Comparison of ENCODE assay signal across 8 cellular contexts in the genomic region with DNA sequence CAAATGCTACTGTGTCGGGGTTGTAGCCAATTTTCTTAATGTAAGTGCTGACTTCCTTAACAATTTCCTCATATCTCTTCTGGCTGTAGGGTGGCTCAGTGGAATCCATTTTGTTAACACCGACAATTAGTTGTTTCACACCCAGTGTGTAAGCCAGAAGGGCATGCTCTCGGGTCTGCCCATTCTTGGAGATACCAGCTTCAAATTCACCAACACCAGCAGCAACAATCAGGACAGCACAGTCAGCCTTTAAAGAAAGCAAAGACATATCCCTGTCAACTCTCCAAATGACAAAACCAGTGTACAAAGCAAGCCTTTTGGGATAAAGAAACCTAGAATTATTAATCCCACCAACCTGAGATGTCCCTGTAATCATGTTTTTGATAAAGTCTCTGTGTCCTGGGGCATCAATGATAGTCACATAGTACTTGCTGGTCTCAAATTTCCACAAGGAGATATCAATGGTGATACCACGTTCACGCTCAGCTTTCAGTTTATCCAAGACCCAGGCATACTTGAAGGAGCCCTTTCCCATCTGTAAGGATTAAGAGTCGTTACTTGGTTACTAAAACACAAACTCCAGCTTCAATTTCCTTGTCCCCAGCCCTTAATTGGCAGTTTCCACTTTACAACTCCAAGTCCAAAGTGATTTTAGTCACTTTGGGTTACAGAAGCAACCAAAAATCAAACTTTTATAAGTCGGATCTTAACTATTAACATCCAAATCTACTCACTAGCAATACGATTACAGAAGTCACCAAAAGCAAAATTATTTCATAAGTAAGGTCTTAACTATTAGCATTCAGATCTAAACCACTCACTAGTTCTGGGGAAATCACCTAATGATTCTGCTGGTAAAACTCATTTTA. TPM values are rescaled to one million over a fixed set of nuclear protein-coding genes. Genes with fewer than 3 reads are reported as not detected.
DNase-seq lines count a peak whose midpoint lies in the region; ATAC-seq and TF ChIP-seq lines count a peak whose summit lies in the region.
"Not testable (repeated sequence)": the region's sequence is repeated elsewhere in the genome, so short reads cannot be mapped to it uniquely, and the experiment has no call there.

No MANE protein-coding gene starts in this region.

- H3K9me3 Mint-ChIP-seq in activated B cell treated with CpG ODN at 0.5 μM for 24 hours, brain: not testable (repeated sequence)

- not testable (repeated sequence) for TF ChIP-seq POLR2A in right lobe of liver (IDR thresholded peaks at IDR 0.05)
- TF ChIP-seq POLR2A in upper lobe of left lung (IDR thresholded peaks at IDR 0.05) = peak in 1 of 4 donors; percentile 0

- not testable (repeated sequence) for H4K91ac ChIP-seq in trophoblast cell (ENCODE audit: low read depth, low read length)

- H3K9me2 ChIP-seq in Loucy (replicated peaks; ENCODE audit: low read depth, low read length) = not testable (repeated sequence)

- 5% methylated on average over 5 of the region's 8 CpGs for WGBS in right lobe of liver (ENCODE audit: insufficient coverage, low coverage, low lambda C conversion rate, missing lambda C conversion rate)
- WGBS in trophoblast cell (ENCODE audit: extremely low coverage, insufficient coverage, insufficient read length) = no CpG with 5 or more reads among the region's 8 CpGs
- 7 to 11% methylated on average over 8 of the region's 8 CpGs for WGBS in upper lobe of left lung, 2 donors

- H4K8ac ChIP-seq in trophoblast cell (ENCODE audit: low read depth, low read length) = not testable (repeated sequence)

- H3K4me1 ChIP-seq in Loucy (ENCODE audit: insufficient read depth, low read length, poor library complexity, severe bottlenecking) (peaks cover 31% of the 10 kb centered on the region), right lobe of liver (peaks cover 0 to 39% (median 6%) of the 10 kb centered on the region in 4 donors), upper lobe of left lung (peaks cover 42 to 61% (median 58%) of the 10 kb centered on the region in 4 donors)
- H3K4me1 ChIP-seq in fibroblast of lung (ENCODE audit: control insufficient read depth, extremely low read depth, insufficient read depth, low read length); trophoblast cell (ENCODE audit: control insufficient read depth in 1 of 2, insufficient read depth in 2 of 2, low read length in 2 of 2): not testable (repeated sequence)

- H3K4me3 Mint-ChIP-seq in activated B cell treated with CpG ODN at 0.5 μM for 24 hours (peak overlapping the region; percentile 96), brain (peak overlapping the region; percentile 92 to 99 (median 98))

- CTCF ChIA-PET in activated B cell treated with CpG ODN at 0.5 μM for 24 hours (lab: Charles Lee) = interaction anchor here (0.8 to 3.8 kb wide), 3 partner anchors 67 to 134 kb away, joined by 3 to 30 read pairs (median 4); no protein-coding TSS in a partner anchor

- peaks cover 62% of the 10 kb centered on the region for H4K20me1 ChIP-seq in Loucy (ENCODE audit: insufficient read depth, low read length, poor library complexity, severe bottlenecking)
- H4K20me1 ChIP-seq in fibroblast of lung (ENCODE audit: control insufficient read depth, extremely low read depth, insufficient read depth, low read length) = not testable (repeated sequence)

- H3K18ac ChIP-seq in trophoblast cell (ENCODE audit: low read length) = not testable (repeated sequence)

- POLR2A ChIA-PET in activated B cell treated with CpG ODN at 0.5 μM for 24 hours (lab: Charles Lee) = interaction anchor here (0.6 to 10.2 kb wide), 19 partner anchors 7 to 1724 kb away, joined by 3 to 301 read pairs (median 23); a partner anchor contains a TSS

- peak overlapping the region; percentile 100 for H3K9ac ChIP-seq in Loucy (ENCODE audit: low read depth, low read length, poor library complexity, severe bottlenecking)
- H3K9ac ChIP-seq in fibroblast of lung (ENCODE audit: insufficient read depth, low read length) = peak overlapping the region; percentile 98
- H3K9ac ChIP-seq in trophoblast cell (ENCODE audit: low read length) = peak overlapping the region; percentile 86

- H3K4ac ChIP-seq in trophoblast cell (ENCODE audit: low read depth, low read length) = peak overlapping the region; percentile 47

- not testable (repeated sequence) for H3K14ac ChIP-seq in trophoblast cell (ENCODE audit: low read length)

- not testable (repeated sequence) for H2AFZ ChIP-seq in Loucy (ENCODE audit: low read length); fibroblast of lung (ENCODE audit: low read length); trophoblast cell (ENCODE audit: insufficient read depth, low read length, poor library complexity)

- H3K27me3 Mint-ChIP-seq in activated B cell treated with CpG ODN at 0.5 μM for 24 hours = not testable (repeated sequence)
- H3K27me3 Mint-ChIP-seq in brain = peaks cover 12% of the 10 kb centered on the region

- H3K4me2 ChIP-seq in Loucy (ENCODE audit: low read depth, low read length, poor library complexity, severe bottlenecking) (peak overlapping the region; percentile 96), fibroblast of lung (ENCODE audit: extremely low read depth, insufficient read depth, low read length) (peak overlapping the region; percentile 96), trophoblast cell (ENCODE audit: low read length) (peak overlapping the region; percentile 60)

- not testable (repeated sequence) for TF ChIP-seq CTCF in Loucy (conservative IDR thresholded peaks at IDR 0.05; ENCODE audit: low read length); activated B cell treated with CpG ODN at 0.5 μM for 24 hours (IDR thresholded peaks at IDR 0.05); brain (conservative IDR thresholded peaks at IDR 0.05); fibroblast of lung (conservative IDR thresholded peaks at IDR 0.05 in 1 of 2, IDR thresholded peaks at IDR 0.05 in 1 of 2; ENCODE audit: low read depth in 1 of 2, low read length in 2 of 2); right lobe of liver (IDR thresholded peaks at IDR 0.05); upper lobe of left lung (IDR thresholded peaks at IDR 0.05)

- H2BK5ac ChIP-seq in trophoblast cell (ENCODE audit: low read depth, low read length, poor library complexity) = not testable (repeated sequence)

- peaks cover 66% of the 10 kb centered on the region for H3K36me3 Mint-ChIP-seq in activated B cell treated with CpG ODN at 0.5 μM for 24 hours (ENCODE audit: low read depth)
- H3K36me3 Mint-ChIP-seq in brain = peaks cover 64% of the 10 kb centered on the region

- H3K79me2 ChIP-seq in Loucy (ENCODE audit: insufficient read depth, low read length) (peaks cover 82% of the 10 kb centered on the region), fibroblast of lung (ENCODE audit: control insufficient read depth, insufficient read depth, low read length) (peaks cover 41% of the 10 kb centered on the region), trophoblast cell (ENCODE audit: control insufficient read depth, insufficient read depth, low read length, poor library complexity) (peaks cover 14% of the 10 kb centered on the region)

- peaks cover 14% of the 10 kb centered on the region for H3K79me1 ChIP-seq in trophoblast cell (ENCODE audit: low read length)

- H3K27ac Mint-ChIP-seq in activated B cell treated with CpG ODN at 0.5 μM for 24 hours = peak overlapping the region; percentile 98
- peak overlapping the region; percentile 98 to 100 (median 100) for H3K27ac Mint-ChIP-seq in brain

- H2AK5ac ChIP-seq in trophoblast cell (ENCODE audit: low read length) = not testable (repeated sequence)

- intact Hi-C loops in activated B cell treated with CpG ODN at 0.5 μM for 24 hours (cut with micrococcal nuclease) = not testable (repeated sequence)
- intact Hi-C loops in right lobe of liver (cut with DNase I) = loop anchor here in 1 of 2 donors (10.0 kb wide), 1 partner anchor 96 kb away; no protein-coding TSS in a partner anchor

- not testable (repeated sequence) for H2BK12ac ChIP-seq in trophoblast cell (ENCODE audit: low read length)

- H4K12ac ChIP-seq in trophoblast cell (ENCODE audit: low read depth, low read length) = not testable (repeated sequence)

- TF ChIP-seq EP300 in upper lobe of left lung (IDR thresholded peaks at IDR 0.05) = not testable (repeated sequence)

- H3K27me3 ChIP-seq in Loucy (ENCODE audit: insufficient read depth, low read length, poor library complexity, severe bottlenecking) = peaks cover 12% of the 10 kb centered on the region
- H3K27me3 ChIP-seq in fibroblast of lung (ENCODE audit: control insufficient read depth, insufficient read depth, low read length); right lobe of liver; trophoblast cell (ENCODE audit: insufficient read depth, low read length); upper lobe of left lung: not testable (repeated sequence)

- H3K36me3 ChIP-seq in Loucy (ENCODE audit: insufficient read depth, low read length) (peaks cover 57% of the 10 kb centered on the region), fibroblast of lung (ENCODE audit: control insufficient read depth, insufficient read depth, low read length) (peaks cover 20% of the 10 kb centered on the region), right lobe of liver (peaks cover 16 to 47% (median 31%) of the 10 kb centered on the region in 4 donors), trophoblast cell (ENCODE audit: control insufficient read depth in 1 of 2, insufficient read depth in 2 of 2, low read length in 2 of 2) (peaks cover 19 to 36% of the 10 kb centered on the region in 2 experiments), upper lobe of left lung (peaks cover 21 to 55% (median 34%) of the 10 kb centered on the region in 4 donors)

- H3F3A ChIP-seq in Loucy (ENCODE audit: low read depth) = peaks cover 18% of the 10 kb centered on the region

- not testable (repeated sequence) for H3K9me3 ChIP-seq in Loucy (ENCODE audit: insufficient read depth, low read depth, low read length); fibroblast of lung (ENCODE audit: control insufficient read depth, insufficient read depth, low read depth, low read length); right lobe of liver; trophoblast cell (ENCODE audit: insufficient read depth, low read depth, low read length); upper lobe of left lung

- not testable (repeated sequence) for H2BK120ac ChIP-seq in trophoblast cell (ENCODE audit: insufficient read depth, low read length, poor library complexity)

- ATAC-seq in activated B cell treated with CpG ODN at 0.5 μM for 24 hours (ENCODE audit: low read depth); right lobe of liver; upper lobe of left lung (ENCODE audit: low FRiP score in 2 of 2): not testable (repeated sequence)

- peaks cover 78% of the 10 kb centered on the region for H3K4me1 Mint-ChIP-seq in activated B cell treated with CpG ODN at 0.5 μM for 24 hours
- peaks cover 62% of the 10 kb centered on the region for H3K4me1 Mint-ChIP-seq in brain

- H3K27ac ChIP-seq in fibroblast of lung (ENCODE audit: insufficient read depth, low read length) (peak overlapping the region; percentile 97), right lobe of liver (peak overlapping the region; percentile 99), trophoblast cell (ENCODE audit: low read depth, low read length) (peak overlapping the region; percentile 31), upper lobe of left lung (peak overlapping the region; percentile 97 to 100 (median 98))

- not testable (repeated sequence) for H3K23ac ChIP-seq in trophoblast cell (ENCODE audit: low read length)

- H3K4me3 ChIP-seq in Loucy (ENCODE audit: low read length, poor library complexity, severe bottlenecking) = peak overlapping the region; percentile 100
- peak overlapping the region; percentile 78 to 100 (median 90) for H3K4me3 ChIP-seq in fibroblast of lung (replicated peaks in 1 of 4; ENCODE audit: control extremely low read depth in 1 of 4, insufficient read depth in 1 of 4, low read depth in 3 of 4, low read length in 4 of 4)
- H3K4me3 ChIP-seq in right lobe of liver = peak overlapping the region; percentile 92 to 95 (median 93)
- peak overlapping the region; percentile 52 for H3K4me3 ChIP-seq in trophoblast cell (ENCODE audit: low read depth, low read length)
- peak overlapping the region; percentile 74 to 94 (median 83) for H3K4me3 ChIP-seq in upper lobe of left lung

- DNase-seq in EH (ENCODE audit: low read depth) = peak; percentile 9
- DNase-seq in activated B cell treated with CpG ODN at 0.5 μM for 24 hours, right lobe of liver, upper lobe of left lung: not testable (repeated sequence)
- peak in 1 of 2 donors; percentile 36 for DNase-seq in fibroblast of lung (ENCODE audit: low read depth in 2 of 2)
- DNase-seq in trophoblast cell = peak in 1 of 2 donors; percentile 35

RNA-seq across cellular contexts. Expression of a gene that starts 1.6 kb away (rescaled TPM):
- total RNA-seq in activated B cell treated with CpG ODN at 0.5 μM for 24 hours (19,962 and 22,096 TPM in 2 replicates), fibroblast of lung (21,405 and 36,498 TPM in 2 replicates), right lobe of liver (1,000 to 10,000 TPM; 2,452 to 4,356 (median 3,217) TPM), upper lobe of left lung (over 10,000 TPM in 1 of 6 donors, 1,000 to 10,000 TPM in 5; 3,617 to 10,582 (median 7,272) TPM)
- polyA plus RNA-seq in brain (ENCODE audit: insufficient read depth, low read depth, low replicate concordance) (8,632 TPM), fibroblast of lung (13,707 and 15,755 TPM in 2 replicates)
- 10,377 and 11,755 TPM in 2 replicates for polyA plus RNA-seq in fibroblast of lung (2012)
- polyA minus RNA-seq in fibroblast of lung (ENCODE audit: low replicate concordance) = 8,762 and 9,002 TPM in 2 replicates
- 10,280 and 10,757 TPM in 2 replicates for polyA plus RNA-seq in trophoblast cell (2013)

RNA-seq across cellular contexts. Expression of a gene that starts 57.7 kb away (rescaled TPM):
- 58.5 and 59.3 TPM in 2 replicates for total RNA-seq in activated B cell treated with CpG ODN at 0.5 μM for 24 hours
- polyA plus RNA-seq in brain (ENCODE audit: insufficient read depth, low read depth, low replicate concordance) = 14.1 TPM
- 47.3 and 52.4 TPM in 2 replicates for total RNA-seq in fibroblast of lung
- 21.5 and 24.2 TPM in 2 replicates for polyA plus RNA-seq in fibroblast of lung
- 13.8 and 15.5 TPM in 2 replicates for polyA plus RNA-seq in fibroblast of lung (2012)
- 24.5 and 25.1 TPM in 2 replicates for polyA minus RNA-seq in fibroblast of lung (ENCODE audit: low replicate concordance)
- total RNA-seq in right lobe of liver = 10 to 100 TPM; 24.6 to 33.7 (median 29.0) TPM
- 11.3 and 11.5 TPM in 2 replicates for polyA plus RNA-seq in trophoblast cell (2013)
- total RNA-seq in upper lobe of left lung = 10 to 100 TPM in 5 of 6 donors, 1 to 10 TPM in 1; 8.9 to 56.6 (median 25.9) TPM

Comparison
In these comparisons a context has a peak if more than half of its experiments do, and no peak if none do; other contexts are left out.
1. H3K27ac ChIP-seq: peak in every context shown above with its lines; median percentile 99 in right lobe of liver; 98 in upper lobe of left lung; 97 in fibroblast of lung; 31 in trophoblast cell.